8 cellular contexts compared by ENCODE assay signal in genomic region chr2:191245869-191246531, GRCh38. TPM values are rescaled to one million over a fixed set of nuclear protein-coding genes. Genes with fewer than 3 reads are reported as not detected.
DNase-seq lines count a peak whose midpoint lies in the region; ATAC-seq and TF ChIP-seq lines count a peak whose summit lies in the region.

No MANE protein-coding gene starts in this region.

- peaks cover 23% of the 10 kb centered on the region for H3K4me1 ChIP-seq in fibroblast of lung (ENCODE audit: control insufficient read depth, extremely low read depth, insufficient read depth, low read length)
- H3K4me1 ChIP-seq in naive thymus-derived CD4-positive, alpha-beta T cell (ENCODE audit: control insufficient read depth in 2 of 2, insufficient read depth in 2 of 2, low read length in 2 of 2): no peaks in the 10 kb centered on the region

- peak overlapping the region; percentile 80 to 93 (median 84) for H3K4me3 ChIP-seq in fibroblast of lung (replicated peaks in 1 of 4; ENCODE audit: control extremely low read depth in 1 of 4, insufficient read depth in 1 of 4, low read depth in 3 of 4, low read length in 4 of 4)
- H3K4me3 ChIP-seq in naive thymus-derived CD4-positive, alpha-beta T cell (ENCODE audit: low read length): peak overlapping the region; percentile 50

- TF ChIP-seq CTCF in fibroblast of lung (conservative IDR thresholded peaks at IDR 0.05 in 1 of 2, IDR thresholded peaks at IDR 0.05 in 1 of 2; ENCODE audit: low read depth in 1 of 2, low read length in 2 of 2): no peak
- no peak for TF ChIP-seq CTCF in GM10266 (IDR thresholded peaks at IDR 0.05; ENCODE audit: control insufficient read depth, insufficient read depth, low read depth, missing control alignments)

- POLR2A ChIA-PET in activated CD8-positive, alpha-beta T cell treated with anti-CD3 and anti-CD28 coated beads, Interleukin-2, amount 10 ng/mL, durations not matched to agents 7 days and 5 days (lab: Charles Lee): interaction anchor here (0.6 to 1.0 kb wide), 3 partner anchors 18 to 234 kb away, joined by 3 to 4 read pairs (median 4); no protein-coding TSS in a partner anchor
- POLR2A ChIA-PET in naive thymus-derived CD4-positive, alpha-beta T cell (lab: Charles Lee): no interaction called here

- H3K9me3 Mint-ChIP-seq in activated CD8-positive, alpha-beta T cell treated with anti-CD3 and anti-CD28 coated beads, Interleukin-2, amount 10 ng/mL, durations not matched to agents 7 days and 5 days (ENCODE audit: insufficient read depth): no peaks in the 10 kb centered on the region
- H3K9me3 Mint-ChIP-seq in naive thymus-derived CD4-positive, alpha-beta T cell: peaks cover 0 to 7% (median 0%) of the 10 kb centered on the region in 11 donors

- peak overlapping the region; percentile 90 for H3K9ac ChIP-seq in fibroblast of lung (ENCODE audit: insufficient read depth, low read length)

- DNase-seq in AG20443 (ENCODE audit: low spot score): peak; percentile 59
- peak; percentile 14 for DNase-seq in NCI-H2029 treated with DMSO at 0.1 percent for 48 hours (lab: John Stamatoyannopoulos, UW)
- peak; percentile 35 for DNase-seq in activated CD8-positive, alpha-beta T cell treated with anti-CD3 and anti-CD28 coated beads, Interleukin-2, amount 10 ng/mL, durations not matched to agents 7 days and 5 days
- DNase-seq in fibroblast of lung (ENCODE audit: low read depth in 2 of 2): peak; percentile 67 to 73
- peak in 8 of 9 donors; percentile 7 to 50 (median 26) for DNase-seq in naive thymus-derived CD4-positive, alpha-beta T cell
- DNase-seq in ureter (ENCODE audit: low spot score): peak; percentile 69
- DNase-seq in GM10266 (ENCODE audit: extremely low spot score): no peak

- peak overlapping the region; percentile 72 for H3K4me3 Mint-ChIP-seq in activated CD8-positive, alpha-beta T cell treated with anti-CD3 and anti-CD28 coated beads, Interleukin-2, amount 10 ng/mL, durations not matched to agents 7 days and 5 days
- peak overlapping the region; percentile 74 to 90 (median 84) for H3K4me3 Mint-ChIP-seq in naive thymus-derived CD4-positive, alpha-beta T cell

- H3K27ac Mint-ChIP-seq in activated CD8-positive, alpha-beta T cell treated with anti-CD3 and anti-CD28 coated beads, Interleukin-2, amount 10 ng/mL, durations not matched to agents 7 days and 5 days: no peak overlapping the region
- peak overlapping the region in 4 of 9 donors; percentile 16 to 67 (median 51) for H3K27ac Mint-ChIP-seq in naive thymus-derived CD4-positive, alpha-beta T cell

- peak overlapping the region; percentile 36 for H2AFZ ChIP-seq in fibroblast of lung (ENCODE audit: low read length)

- CTCF ChIA-PET in activated CD8-positive, alpha-beta T cell treated with anti-CD3 and anti-CD28 coated beads, Interleukin-2, amount 10 ng/mL, durations not matched to agents 7 days and 5 days (lab: Charles Lee): interaction anchor here (0.6 to 1.3 kb wide), 2 partner anchors 194 to 255 kb away, joined by 3 to 4 read pairs; no protein-coding TSS in a partner anchor
- CTCF ChIA-PET in naive thymus-derived CD4-positive, alpha-beta T cell (lab: Charles Lee): interaction anchor here (1.2 kb wide), 1 partner anchor 30 kb away, joined by 3 read pairs; no protein-coding TSS in a partner anchor

- H4K20me1 ChIP-seq in fibroblast of lung (ENCODE audit: control insufficient read depth, extremely low read depth, insufficient read depth, low read length): no peaks in the 10 kb centered on the region

- H3K9me3 ChIP-seq in fibroblast of lung (ENCODE audit: control insufficient read depth, insufficient read depth, low read depth, low read length): no peaks in the 10 kb centered on the region
- H3K9me3 ChIP-seq in naive thymus-derived CD4-positive, alpha-beta T cell (ENCODE audit: control insufficient read depth in 2 of 3, low read length in 3 of 3): peaks cover 0 to 6% (median 0%) of the 10 kb centered on the region in 3 experiments

- H3K27me3 ChIP-seq in fibroblast of lung (ENCODE audit: control insufficient read depth, insufficient read depth, low read length): no peaks in the 10 kb centered on the region
- peaks cover 0 to 4% of the 10 kb centered on the region in 2 donors for H3K27me3 ChIP-seq in naive thymus-derived CD4-positive, alpha-beta T cell (ENCODE audit: control insufficient read depth in 2 of 2, insufficient read depth in 2 of 2, low read length in 2 of 2)

- H3K36me3 ChIP-seq in fibroblast of lung (ENCODE audit: control insufficient read depth, insufficient read depth, low read length): no peaks in the 10 kb centered on the region
- no peaks in the 10 kb centered on the region for H3K36me3 ChIP-seq in naive thymus-derived CD4-positive, alpha-beta T cell (ENCODE audit: control insufficient read depth in 2 of 3, insufficient read depth in 3 of 3, low read length in 3 of 3)

- intact Hi-C loops in naive thymus-derived CD4-positive, alpha-beta T cell (cut with micrococcal nuclease): loop anchor here (1.0 to 10.0 kb wide), 7 partner anchors 41 to 279 kb away; no protein-coding TSS in a partner anchor

- peaks cover 11% of the 10 kb centered on the region for H3K4me1 Mint-ChIP-seq in activated CD8-positive, alpha-beta T cell treated with anti-CD3 and anti-CD28 coated beads, Interleukin-2, amount 10 ng/mL, durations not matched to agents 7 days and 5 days (ENCODE audit: low read depth)
- peaks cover 6 to 16% (median 9%) of the 10 kb centered on the region in 7 donors for H3K4me1 Mint-ChIP-seq in naive thymus-derived CD4-positive, alpha-beta T cell

- no peaks in the 10 kb centered on the region for H3K36me3 Mint-ChIP-seq in activated CD8-positive, alpha-beta T cell treated with anti-CD3 and anti-CD28 coated beads, Interleukin-2, amount 10 ng/mL, durations not matched to agents 7 days and 5 days (ENCODE audit: low read depth)
- H3K36me3 Mint-ChIP-seq in naive thymus-derived CD4-positive, alpha-beta T cell: peaks cover 0 to 6% (median 0%) of the 10 kb centered on the region in 5 donors

- H3K79me2 ChIP-seq in fibroblast of lung (ENCODE audit: control insufficient read depth, insufficient read depth, low read length): peaks cover 56% of the 10 kb centered on the region

- peak; percentile 3 for ATAC-seq in GM21360 (IDR thresholded peaks at IDR 0.05; ENCODE audit: unreplicated experiment)
- peak; percentile 34 for ATAC-seq in activated CD8-positive, alpha-beta T cell treated with anti-CD3 and anti-CD28 coated beads, Interleukin-2, amount 10 ng/mL, durations not matched to agents 7 days and 5 days
- ATAC-seq in naive thymus-derived CD4-positive, alpha-beta T cell: peak; percentile 35

- peaks cover 20% of the 10 kb centered on the region for H3K27me3 Mint-ChIP-seq in activated CD8-positive, alpha-beta T cell treated with anti-CD3 and anti-CD28 coated beads, Interleukin-2, amount 10 ng/mL, durations not matched to agents 7 days and 5 days (ENCODE audit: low read depth)
- H3K27me3 Mint-ChIP-seq in naive thymus-derived CD4-positive, alpha-beta T cell: peaks cover 6 to 37% (median 20%) of the 10 kb centered on the region in 5 donors

- peak overlapping the region; percentile 98 for H3K4me2 ChIP-seq in fibroblast of lung (ENCODE audit: extremely low read depth, insufficient read depth, low read length)

- peak overlapping the region; percentile 80 for H3K27ac ChIP-seq in fibroblast of lung (ENCODE audit: insufficient read depth, low read length)
- no peak overlapping the region for H3K27ac ChIP-seq in naive thymus-derived CD4-positive, alpha-beta T cell (ENCODE audit: low read depth, low read length)

RNA-seq across cellular contexts. Expression of gene MYO1B, which starts 0.8 kb away (rescaled TPM):
- total RNA-seq in activated CD8-positive, alpha-beta T cell treated with anti-CD3 and anti-CD28 coated beads, Interleukin-2, amount 10 ng/mL, durations not matched to agents 7 days and 5 days: 1 to 10 TPM; 2.6 to 3.4 TPM
- total RNA-seq in fibroblast of lung (113 and 151 TPM in 2 replicates), ureter (87.6 TPM)
- polyA plus RNA-seq in fibroblast of lung: 91.0 and 194 TPM in 2 replicates
- polyA plus RNA-seq in fibroblast of lung (2012): 62.6 and 130 TPM in 2 replicates
- 51.0 and 65.5 TPM in 2 replicates for polyA minus RNA-seq in fibroblast of lung (ENCODE audit: low replicate concordance)
- 10 to 100 TPM in 1 of 5 experiments, under 1 TPM in 4; 0.43 to 14.9 (median 0.54) TPM for total RNA-seq in naive thymus-derived CD4-positive, alpha-beta T cell
- under 1 TPM; 0.54 to 0.99 TPM for polyA plus RNA-seq in naive thymus-derived CD4-positive, alpha-beta T cell
